7 cellular contexts compared by ENCODE assay signal in genomic region chr5:95223859-95224258, GRCh38.
"Had no signal": no experiment of that assay in that cellular context is flagged by ENCODE, and none has a peak within 500 bp of the region (broad histone marks: within the 10 kb centered on the region; RNA-seq: fewer than 3 reads in every experiment).

No MANE protein-coding gene starts in this region.

- FAIRE-seq: H1, H54, HTR-8/SVneo had no signal

- ATAC-seq: GM23338 had no signal

- H3K4me3 Mint-ChIP-seq: GM23338, H9 had no signal

- H3K4me2 ChIP-seq: GM23338 had no signal

- H3K4me3 ChIP-seq: GM23338 had no signal

- DNase-seq: H9, HCEC 1CT, IMR-90 had no signal

- H3K9me3 Mint-ChIP-seq: GM23338, H9 had no signal

- H2AFZ ChIP-seq: GM23338 had no signal

- H3K27ac Mint-ChIP-seq: GM23338, H9 had no signal
